Comparison of ENCODE assay signal across 8 cellular contexts in genomic region chr13:97221989-97222700, GRCh38. TPM values are rescaled to one million over a fixed set of nuclear protein-coding genes. Genes with fewer than 3 reads are reported as not detected.
DNase-seq lines count a peak whose midpoint lies in the region; ATAC-seq and TF ChIP-seq lines count a peak whose summit lies in the region.

TSS of gene MBNL2 (plus strand) at chr13:97222333. CDS start at chr13:97276236, 53,903 bp downstream.

- ATAC-seq in GM19372 (IDR thresholded peaks at IDR 0.05; ENCODE audit: low read depth, unreplicated experiment) (peak; percentile 97), HG03521 (IDR thresholded peaks at IDR 0.05; ENCODE audit: unreplicated experiment) (peak; percentile 99), right lobe of liver (peak; percentile 83 to 94 (median 86))

- no peaks in the 10 kb centered on the region for H3K9me3 ChIP-seq in BLaER1 treated with 17β-estradiol and CSF1 and Interleukin-3, amounts not matched to agents 10 nM and 100 nM (replicated peaks in 1 of 11)
- no peaks in the 10 kb centered on the region for H3K9me3 ChIP-seq in right lobe of liver

- peaks cover 39 to 44% (median 43%) of the 10 kb centered on the region in 10 experiments for H3K4me1 ChIP-seq in BLaER1 treated with 17β-estradiol and CSF1 and Interleukin-3, amounts not matched to agents 10 nM and 100 nM
- H3K4me1 ChIP-seq in right lobe of liver = peaks cover 0 to 26% (median 12%) of the 10 kb centered on the region in 4 donors

- intact Hi-C loops in activated CD4-positive, alpha-beta memory T cell treated with anti-CD3 and anti-CD28 coated beads for 36 hours (cut with micrococcal nuclease) = loop anchor here (1.0 to 10.0 kb wide), 7 partner anchors 12 to 1547 kb away; partner anchors contain the start of gene DNAJC3
- intact Hi-C loops in dorsolateral prefrontal cortex (cut with DNase I) = loop anchor here (5.0 kb wide), 5 partner anchors 110 to 210 kb away; partner anchors contain the start of gene RAP2A (in 2 of the 2)
- intact Hi-C loops in right lobe of liver (cut with DNase I) = no loop called here

- H4K20me1 ChIP-seq in BLaER1 treated with 17β-estradiol and CSF1 and Interleukin-3, amounts not matched to agents 10 nM and 100 nM = peaks cover 0 to 31% (median 5%) of the 10 kb centered on the region in 11 experiments; a peak in 11 of 22 replicates

- CTCF ChIA-PET in activated CD4-positive, alpha-beta memory T cell treated with anti-CD3 and anti-CD28 coated beads for 36 hours (lab: Charles Lee) = interaction anchor here (0.7 to 6.9 kb wide), 11 partner anchors 10 to 137 kb away, joined by 3 to 91 read pairs (median 5); no protein-coding TSS in a partner anchor

- H3K4me2 ChIP-seq in BLaER1 treated with 17β-estradiol and CSF1 and Interleukin-3, amounts not matched to agents 10 nM and 100 nM = peak within 1 kb of the TSS; percentile 95 to 99 (median 98)

- no peaks in the 10 kb centered on the region for H3K27me3 ChIP-seq in BLaER1 treated with 17β-estradiol and CSF1 and Interleukin-3, amounts not matched to agents 10 nM and 100 nM
- H3K27me3 ChIP-seq in dorsolateral prefrontal cortex (no peaks in the 10 kb centered on the region), right lobe of liver (no peaks in the 10 kb centered on the region)

- TF ChIP-seq POLR2A in right lobe of liver (IDR thresholded peaks at IDR 0.05) = peak; percentile 96

- H3K4me3 Mint-ChIP-seq in activated CD4-positive, alpha-beta memory T cell treated with anti-CD3 and anti-CD28 coated beads for 36 hours = peak within 1 kb of the TSS; percentile 81

- H3K27ac Mint-ChIP-seq in activated CD4-positive, alpha-beta memory T cell treated with anti-CD3 and anti-CD28 coated beads for 36 hours = peak within 1 kb of the TSS; percentile 91

- H3K27ac ChIP-seq in BLaER1 treated with 17β-estradiol and CSF1 and Interleukin-3, amounts not matched to agents 10 nM and 100 nM = peak within 1 kb of the TSS; percentile 63 to 86 (median 79)
- peak within 1 kb of the TSS; percentile 52 to 97 (median 92) for H3K27ac ChIP-seq in dorsolateral prefrontal cortex
- peak within 1 kb of the TSS; percentile 93 to 98 (median 97) for H3K27ac ChIP-seq in right lobe of liver

- no peaks in the 10 kb centered on the region for H3K27me3 Mint-ChIP-seq in activated CD4-positive, alpha-beta memory T cell treated with anti-CD3 and anti-CD28 coated beads for 36 hours

- POLR2A ChIA-PET in activated CD4-positive, alpha-beta memory T cell treated with anti-CD3 and anti-CD28 coated beads for 36 hours (lab: Charles Lee) = interaction anchor here (1.2 to 5.8 kb wide), 7 partner anchors 10 to 212 kb away, joined by 3 to 56 read pairs (median 5); partner anchors contain the start of gene RAP2A

- H3K9ac ChIP-seq in BLaER1 treated with 17β-estradiol and CSF1 and Interleukin-3, amounts not matched to agents 10 nM and 100 nM = peak within 1 kb of the TSS; percentile 73 to 86 (median 83)

- peak within 1 kb of the TSS; percentile 70 to 84 (median 74) for H3K4me3 ChIP-seq in BLaER1 treated with 17β-estradiol and CSF1 and Interleukin-3, amounts not matched to agents 10 nM and 100 nM
- H3K4me3 ChIP-seq in dorsolateral prefrontal cortex (peak within 1 kb of the TSS; percentile 54 to 96 (median 79)), right lobe of liver (peak within 1 kb of the TSS; percentile 61 to 62 (median 61))

- no peaks in the 10 kb centered on the region for H3K9me3 Mint-ChIP-seq in activated CD4-positive, alpha-beta memory T cell treated with anti-CD3 and anti-CD28 coated beads for 36 hours

- DNase-seq in NCI-H69 (lab: John Stamatoyannopoulos, UW) (peak; percentile 96), dorsolateral prefrontal cortex (peak; percentile 91 to 99 (median 98)), right lobe of liver (peak; percentile 91 to 95 (median 94))
- DNase-seq in activated CD4-positive, alpha-beta memory T cell treated with anti-CD3 and anti-CD28 coated beads for 36 hours = peak; percentile 93
- DNase-seq in stimulated activated CD4-positive, alpha-beta T cell treated with anti-CD3 and anti-CD28 coated beads, Interleukin-4, amount 100 ng/mL, for 24 hours = peak; percentile 88

- TF ChIP-seq CTCF in dorsolateral prefrontal cortex (IDR thresholded peaks at IDR 0.05 in 54 of 56, conservative IDR thresholded peaks at IDR 0.05 in 2 of 56; ENCODE audit: low read depth in 1 of 56, partially characterized antibody in 56 of 56) (peak in 18 of 56 donors; percentile 3 to 38 (median 10)), right lobe of liver (IDR thresholded peaks at IDR 0.05) (no peak)

- H3K36me3 Mint-ChIP-seq in activated CD4-positive, alpha-beta memory T cell treated with anti-CD3 and anti-CD28 coated beads for 36 hours = no peaks in the 10 kb centered on the region

- WGBS in right lobe of liver (ENCODE audit: insufficient coverage, low coverage, low lambda C conversion rate, missing lambda C conversion rate) = 9% methylated on average over 15 of the region's 15 CpGs

- no peaks in the 10 kb centered on the region for H3K36me3 ChIP-seq in BLaER1 treated with 17β-estradiol and CSF1 and Interleukin-3, amounts not matched to agents 10 nM and 100 nM
- H3K36me3 ChIP-seq in right lobe of liver = no peaks in the 10 kb centered on the region

- H3K4me1 Mint-ChIP-seq in activated CD4-positive, alpha-beta memory T cell treated with anti-CD3 and anti-CD28 coated beads for 36 hours (ENCODE audit: low read depth) = peaks cover 31% of the 10 kb centered on the region

RNA-seq across cellular contexts. Expression of gene MBNL2, which starts in this region (rescaled TPM):
- 10 to 100 TPM; 23.4 to 24.6 TPM for total RNA-seq in activated CD4-positive, alpha-beta memory T cell treated with anti-CD3 and anti-CD28 coated beads for 36 hours
- total RNA-seq in dorsolateral prefrontal cortex (100 to 1,000 TPM in 119 of 120 experiments, 10 to 100 TPM in 1; 96.2 to 275 (median 181) TPM), right lobe of liver (100 to 1,000 TPM in 3 of 6 experiments, 10 to 100 TPM in 3; 30.3 to 135 (median 81.5) TPM)

Comparison
In these comparisons a context has a peak if more than half of its experiments do, and no peak if none do; other contexts are left out.
1. Peak in every context shown above with its lines: DNase-seq, ATAC-seq, H3K4me3 ChIP-seq and H3K27ac ChIP-seq.
2. intact Hi-C loops: an anchor here in activated CD4-positive, alpha-beta memory T cell treated with anti-CD3 and anti-CD28 coated beads for 36 hours (1.0 to 10.0 kb wide) and dorsolateral prefrontal cortex (5.0 kb wide); none called in right lobe of liver.